Comparison of ENCODE assay signal across 20 cellular contexts in genomic region chr12:115833704-115834103, GRCh38.
A peak's percentile ranks its signal among the peaks of the same experiment; 100 is the strongest.
DNase-seq lines count a peak whose midpoint lies in the region; ATAC-seq, FAIRE-seq and TF ChIP-seq lines count a peak whose summit lies in the region.
"Had no signal": no experiment of that assay in that cellular context is flagged by ENCODE, and none has a peak within 500 bp of the region (broad histone marks: within the 10 kb centered on the region; RNA-seq: fewer than 3 reads in every experiment).

No MANE protein-coding gene starts in this region.

- POLR2A ChIA-PET in HepG2 (lab: Yijun Ruan, JAX) = interaction anchor here (0.7 kb wide), 1 partner anchor 129 kb away, joined by 3 read pairs; no protein-coding TSS in a partner anchor
- POLR2A ChIA-PET in K562 (lab: Yijun Ruan, JAX) = no interaction called here

- DNase-seq in HepG2 (ENCODE audit: low spot score) (no peak), right lobe of liver (no peak), K562 (ENCODE audit: extremely low read depth in 1 of 4, low spot score in 3 of 4) (no peak), trophoblast cell (no peak), coronary artery (ENCODE audit: low spot score) (no peak), pancreas (no peak)
- DNase-seq: Caco-2; CD4-positive, CD25-positive, alpha-beta regulatory T cell; CD8-positive, alpha-beta T cell; DMS153; DND-41; GM23248; H7; HCEC 1CT had no signal

- 34% methylated on average over 4 of the region's 4 CpGs for WGBS in HepG2 (ENCODE audit: low lambda C conversion rate)
- 74% methylated on average over 4 of the region's 4 CpGs for WGBS in right lobe of liver (ENCODE audit: insufficient coverage, low coverage, low lambda C conversion rate, missing lambda C conversion rate)
- WGBS in K562 (ENCODE audit: insufficient coverage, low coverage, missing lambda C conversion rate) = 0% methylated on average over 4 of the region's 4 CpGs
- no CpG with 5 or more reads among the region's 4 CpGs for WGBS in trophoblast cell (ENCODE audit: extremely low coverage, insufficient coverage, insufficient read length)
- 70 to 82% methylated on average over 4 of the region's 4 CpGs for WGBS in pancreas, 2 donors

- in situ Hi-C loops in HepG2 (cut with HindIII; ENCODE audit: extremely low pct_ligation_motif_present, low pct_unique_long_range_greater_than_20kb) (no loop called here), K562 (cut with MboI) (no loop called here)

- H2BK12ac ChIP-seq in trophoblast cell (ENCODE audit: low read length) = no peak overlapping the region

- TF ChIP-seq EP300 in HepG2 (IDR thresholded peaks at IDR 0.05; ENCODE audit: low read depth in 2 of 2, low read length in 2 of 2) (no peak), HepG2 (CRISPR knock-in tag; IDR thresholded peaks at IDR 0.05; ENCODE audit: borderline replicate concordance) (no peak), K562 (IDR thresholded peaks at IDR 0.05; ENCODE audit: low read length) (no peak)

- H2AK5ac ChIP-seq in trophoblast cell (ENCODE audit: low read length) = no peak overlapping the region

- H3K79me2 ChIP-seq in HepG2 (ENCODE audit: insufficient read depth, low read length) = no peaks in the 10 kb centered on the region
- H3K79me2 ChIP-seq in K562 (ENCODE audit: control insufficient read depth, insufficient read depth, low read length) = no peaks in the 10 kb centered on the region
- no peaks in the 10 kb centered on the region for H3K79me2 ChIP-seq in trophoblast cell (ENCODE audit: control insufficient read depth, insufficient read depth, low read length, poor library complexity)

- H3K4me1 ChIP-seq in HepG2 (ENCODE audit: insufficient read depth, low read length) (peaks cover 9% of the 10 kb centered on the region; the same call in 1 of the 2 replicates), right lobe of liver (no peaks in the 10 kb centered on the region), K562 (replicated peaks in 1 of 2; ENCODE audit: control insufficient read depth in 2 of 2, insufficient read depth in 2 of 2, low read length in 2 of 2) (no peaks in the 10 kb centered on the region), trophoblast cell (ENCODE audit: control insufficient read depth in 1 of 2, insufficient read depth in 2 of 2, low read length in 2 of 2) (peaks cover 2% of the 10 kb centered on the region in 2 experiments), pancreas (no peaks in the 10 kb centered on the region)
- H3K4me1 ChIP-seq: BLaER1, Caco-2 had no signal

- CTCF ChIA-PET in HepG2 (lab: Yijun Ruan, JAX; ENCODE audit: low intra/inter-chr PET ratio, low total read pairs) (no interaction called here), K562 (lab: Yijun Ruan, JAX; ENCODE audit: low intra/inter-chr PET ratio) (no interaction called here)

- H3K9ac ChIP-seq in HepG2 (ENCODE audit: insufficient read depth, low read depth, low read length) (no peak overlapping the region), K562 (ENCODE audit: insufficient read depth in 1 of 2, low read depth in 2 of 2, low read length in 2 of 2) (no peak overlapping the region), trophoblast cell (ENCODE audit: low read length) (no peak overlapping the region)
- H3K9ac ChIP-seq: BLaER1, GM23248 had no signal

- no peak overlapping the region for H2BK120ac ChIP-seq in trophoblast cell (ENCODE audit: insufficient read depth, low read length, poor library complexity)

- H3K4me2 ChIP-seq in HepG2 (ENCODE audit: low read depth, low read length) (no peak overlapping the region), K562 (ENCODE audit: insufficient read depth, low read length) (no peak overlapping the region), trophoblast cell (ENCODE audit: low read length) (no peak overlapping the region)
- H3K4me2 ChIP-seq: BLaER1 had no signal

- no peak overlapping the region for H2AFZ ChIP-seq in HepG2 (ENCODE audit: low read length)
- H2AFZ ChIP-seq in K562 (ENCODE audit: low read depth, low read length) = no peak overlapping the region
- H2AFZ ChIP-seq in trophoblast cell (ENCODE audit: insufficient read depth, low read length, poor library complexity) = no peak overlapping the region
- H2AFZ ChIP-seq: GM23248 had no signal

- no peak overlapping the region for H3K4ac ChIP-seq in trophoblast cell (ENCODE audit: low read depth, low read length)

- ATAC-seq in HepG2 = no peak
- ATAC-seq in right lobe of liver = no peak
- no peak for ATAC-seq in K562
- no peak for ATAC-seq in pancreas
- ATAC-seq: CD8-positive, alpha-beta T cell had no signal

- no peak overlapping the region for H4K8ac ChIP-seq in trophoblast cell (ENCODE audit: low read depth, low read length)

- no peak for FAIRE-seq in HepG2 (lab: Jason Lieb, UNC)
- FAIRE-seq in K562 (lab: Jason Lieb, UNC) = no peak
- FAIRE-seq in pancreas (lab: Jason Lieb, UNC) = no peak
- FAIRE-seq: G401.6, GM12892, GM19239, H1 had no signal

- H3K9me1 ChIP-seq in K562 (ENCODE audit: control insufficient read depth, insufficient read depth, low read length) = no peaks in the 10 kb centered on the region

- H3K4me3 ChIP-seq in HepG2 (replicated peaks in 1 of 3; ENCODE audit: insufficient read depth in 1 of 3, low read depth in 2 of 3, low read length in 3 of 3) (no peak overlapping the region), right lobe of liver (no peak overlapping the region), K562 (no peak overlapping the region), trophoblast cell (ENCODE audit: low read depth, low read length) (no peak overlapping the region), coronary artery (no peak overlapping the region), pancreas (no peak overlapping the region)
- H3K4me3 ChIP-seq: BLaER1, GM23248 had no signal

- H3K79me1 ChIP-seq in trophoblast cell (ENCODE audit: low read length) = peaks cover 3% of the 10 kb centered on the region

- H3K36me3 ChIP-seq in HepG2 (replicated peaks in 1 of 2; ENCODE audit: control insufficient read depth in 1 of 2, insufficient read depth in 2 of 2, low read length in 2 of 2) (no peaks in the 10 kb centered on the region), right lobe of liver (no peaks in the 10 kb centered on the region), K562 (ENCODE audit: control insufficient read depth, insufficient read depth, low read length) (no peaks in the 10 kb centered on the region), trophoblast cell (ENCODE audit: control insufficient read depth in 1 of 2, insufficient read depth in 2 of 2, low read length in 2 of 2) (no peaks in the 10 kb centered on the region), pancreas (no peaks in the 10 kb centered on the region)
- H3K36me3 ChIP-seq: BLaER1 had no signal

- TF ChIP-seq CTCF in HepG2 (CRISPR knock-in tag; IDR thresholded peaks at IDR 0.05) (no peak), right lobe of liver (IDR thresholded peaks at IDR 0.05) (no peak), K562 (IDR thresholded peaks at IDR 0.05 in 2 of 3, conservative IDR thresholded peaks at IDR 0.05 in 1 of 3; ENCODE audit: insufficient read depth in 2 of 3, low read depth in 1 of 3, low read length in 3 of 3) (no peak), coronary artery (IDR thresholded peaks at IDR 0.05) (no peak), pancreas (IDR thresholded peaks at IDR 0.05) (no peak)

- no TSS peak for BruUV-seq in HepG2 (replicated peaks; lab: Mats Ljungman, UMichigan)
- BruUV-seq in K562 (replicated peaks; lab: Mats Ljungman, UMichigan) = no TSS peak

- no peak overlapping the region for H3K18ac ChIP-seq in trophoblast cell (ENCODE audit: low read length)

- no peak overlapping the region for H4K12ac ChIP-seq in trophoblast cell (ENCODE audit: low read depth, low read length)

- H3K23ac ChIP-seq in trophoblast cell (ENCODE audit: low read length) = no peak overlapping the region

- no peak overlapping the region for H3K14ac ChIP-seq in trophoblast cell (ENCODE audit: low read length)

- TF ChIP-seq RAD21 in HepG2 (CRISPR knock-in tag; IDR thresholded peaks at IDR 0.05) (no peak), K562 (CRISPR knock-in tag; conservative IDR thresholded peaks at IDR 0.05 in 1 of 2, IDR thresholded peaks at IDR 0.05 in 1 of 2) (no peak)

- intact Hi-C loops in HepG2 (cut with micrococcal nuclease; ENCODE audit: unreplicated experiment) (no loop called here), right lobe of liver (cut with DNase I) (no loop called here), K562 (cut with micrococcal nuclease) (no loop called here), pancreas (cut with DNase I) (no loop called here)

- no peak overlapping the region for H4K91ac ChIP-seq in trophoblast cell (ENCODE audit: low read depth, low read length)

- no peak for TF ChIP-seq POLR2A in HepG2 (IDR thresholded peaks at IDR 0.05; ENCODE audit: insufficient read depth in 1 of 2, low read depth in 2 of 2, low read length in 2 of 2)
- TF ChIP-seq POLR2A in right lobe of liver (IDR thresholded peaks at IDR 0.05) = no peak
- no peak for TF ChIP-seq POLR2A in K562 (conservative IDR thresholded peaks at IDR 0.05)

- H3K9me3 ChIP-seq in HepG2 (ENCODE audit: low read length) (no peaks in the 10 kb centered on the region), right lobe of liver (no peaks in the 10 kb centered on the region), K562 (replicated peaks; ENCODE audit: control insufficient read depth, insufficient read depth, low read depth, low read length) (no peaks in the 10 kb centered on the region), trophoblast cell (ENCODE audit: insufficient read depth, low read depth, low read length) (no peaks in the 10 kb centered on the region), pancreas (no peaks in the 10 kb centered on the region)
- H3K9me3 ChIP-seq: BLaER1, Caco-2 had no signal

- no peaks in the 10 kb centered on the region; a peak in 1 of 5 replicates for H3K27me3 ChIP-seq in HepG2 (ENCODE audit: control insufficient read depth in 1 of 2, insufficient read depth in 2 of 2, low read length in 2 of 2)
- H3K27me3 ChIP-seq in right lobe of liver = no peaks in the 10 kb centered on the region
- peaks cover 0 to 7% of the 10 kb centered on the region in 2 experiments; a peak in 2 of 5 replicates for H3K27me3 ChIP-seq in K562 (ENCODE audit: control insufficient read depth in 2 of 2, insufficient read depth in 2 of 2, low read length in 2 of 2)
- H3K27me3 ChIP-seq in trophoblast cell (ENCODE audit: insufficient read depth, low read length) = no peaks in the 10 kb centered on the region
- no peaks in the 10 kb centered on the region for H3K27me3 ChIP-seq in pancreas
- H3K27me3 ChIP-seq: BLaER1 had no signal

- H2BK5ac ChIP-seq in trophoblast cell (ENCODE audit: low read depth, low read length, poor library complexity) = no peak overlapping the region

- H4K20me1 ChIP-seq in HepG2 (ENCODE audit: insufficient read depth, low read length) = no peaks in the 10 kb centered on the region
- H4K20me1 ChIP-seq in K562 (replicated peaks; ENCODE audit: control insufficient read depth, insufficient read depth, low read length) = no peaks in the 10 kb centered on the region
- H4K20me1 ChIP-seq: BLaER1 had no signal

- no peak overlapping the region for H3K27ac ChIP-seq in HepG2 (ENCODE audit: extremely low read length, insufficient read depth, low read length)
- H3K27ac ChIP-seq in right lobe of liver = no peak overlapping the region
- H3K27ac ChIP-seq in K562 (ENCODE audit: extremely low read depth, low read depth, low read length) = no peak overlapping the region
- peak overlapping the region; percentile 61 for H3K27ac ChIP-seq in trophoblast cell (ENCODE audit: low read depth, low read length)
- H3K27ac ChIP-seq in coronary artery = no peak overlapping the region
- H3K27ac ChIP-seq in pancreas = no peak overlapping the region
- H3K27ac ChIP-seq: BLaER1, C4-2B, GM23248 had no signal
